38 cellular contexts compared by ENCODE assay signal in genomic region chr2:149310349-149310748, GRCh38. TPM values are rescaled to one million over a fixed set of nuclear protein-coding genes. Genes with fewer than 3 reads are reported as not detected.
"Had no signal": no experiment of that assay in that cellular context is flagged by ENCODE, and none has a peak within 500 bp of the region (broad histone marks: within the 10 kb centered on the region; RNA-seq: fewer than 3 reads in every experiment).

No MANE protein-coding gene starts in this region.

- H3K27ac ChIP-seq: adrenal gland, ascending aorta, body of pancreas, brain microvascular endothelial cell, breast epithelium, cardiac muscle cell had no signal

- H3K4me3 ChIP-seq: adrenal gland, ascending aorta, body of pancreas, breast epithelium, cardiac muscle cell had no signal

- H3K4me1 Mint-ChIP-seq: activated naive CD4-positive, alpha-beta T cell treated with anti-CD3 and anti-CD28 coated beads, Interleukin-2, amount 10 ng/mL, durations not matched to agents 7 days and 5 days; activated naive CD8-positive, alpha-beta T cell treated with anti-CD3 and anti-CD28 coated beads for 36 hours; activated naive CD8-positive, alpha-beta T cell treated with anti-CD3 and anti-CD28 coated beads, Interleukin-2, amount 10 ng/mL, durations not matched to agents 7 days and 5 days; activated naive CD8-positive, alpha-beta T cell treated with anti-CD3 and anti-CD28 coated beads, Interleukin-2, amount 50 U/mL, for 24 hours; activated T-helper 17 cell treated with anti-CD3 and anti-CD28 coated beads, Interleukin-2, amount 50 U/mL, for 72 hours; central memory CD8-positive, alpha-beta T cell had no signal

- ATAC-seq: activated naive CD4-positive, alpha-beta T cell treated with anti-CD3 and anti-CD28 coated beads, Interleukin-2, amount 50 U/mL, for 72 hours; activated naive CD8-positive, alpha-beta T cell treated with anti-CD3 and anti-CD28 coated beads, Interleukin-2, amount 50 U/mL, for 24 hours; activated T-cell treated with anti-CD3 and anti-CD28 coated beads, Interleukin-2, amount 50 U/mL, for 4 hours; activated T-cell treated with anti-CD3 and anti-CD28 coated beads, Interleukin-2, amount 50 U/mL, for 72 hours; activated T-helper 17 cell treated with anti-CD3 and anti-CD28 coated beads, Interleukin-2, amount 50 U/mL, for 72 hours; body of pancreas had no signal

- H3K9me3 Mint-ChIP-seq: activated naive CD4-positive, alpha-beta T cell treated with anti-CD3 and anti-CD28 coated beads for 36 hours; activated naive CD4-positive, alpha-beta T cell treated with anti-CD3 and anti-CD28 coated beads, Interleukin-2, amount 10 ng/mL, durations not matched to agents 7 days and 5 days; activated naive CD4-positive, alpha-beta T cell treated with anti-CD3 and anti-CD28 coated beads, Interleukin-2, amount 50 U/mL, for 24 hours; activated naive CD4-positive, alpha-beta T cell treated with anti-CD3 and anti-CD28 coated beads, Interleukin-2, amount 50 U/mL, for 72 hours; activated naive CD8-positive, alpha-beta T cell treated with anti-CD3 and anti-CD28 coated beads for 36 hours; activated naive CD8-positive, alpha-beta T cell treated with anti-CD3 and anti-CD28 coated beads, Interleukin-2, amount 10 ng/mL, durations not matched to agents 7 days and 5 days; activated naive CD8-positive, alpha-beta T cell treated with anti-CD3 and anti-CD28 coated beads, Interleukin-2, amount 50 U/mL, for 24 hours; activated T-cell treated with anti-CD3 and anti-CD28 coated beads, Interleukin-2, amount 50 U/mL, for 24 hours; activated T-cell treated with anti-CD3 and anti-CD28 coated beads, Interleukin-2, amount 50 U/mL, for 4 hours; activated T-cell treated with anti-CD3 and anti-CD28 coated beads, Interleukin-2, amount 50 U/mL, for 72 hours; activated T-helper 1 cell treated with anti-CD3 and anti-CD28 coated beads, Interleukin-12 subunit alpha, Interleukin-12 subunit beta, Interleukin-2, Interleukin-4 antibody, amounts not matched to agents 30 ng/mL and 10 ng/mL and 1 ng/mL, durations not matched to agents 14 hours and 24 hours and 36 hours; activated T-helper 17 cell treated with anti-CD3 and anti-CD28 coated beads, Interleukin-2, amount 50 U/mL, for 72 hours; activated T-helper 2 cell treated with anti-CD3 and anti-CD28 coated beads, Interferon-gamma antibody, Interleukin-2, Interleukin-4, amounts not matched to agents 10 μg/mL and 5 μg/mL and 100 μg/mL, durations not matched to agents 14 hours and 24 hours and 36 hours; brain; central memory CD8-positive, alpha-beta T cell had no signal

- H3K4me3 Mint-ChIP-seq: activated naive CD4-positive, alpha-beta T cell treated with anti-CD3 and anti-CD28 coated beads for 36 hours; activated naive CD4-positive, alpha-beta T cell treated with anti-CD3 and anti-CD28 coated beads, Interleukin-2, amount 10 ng/mL, durations not matched to agents 7 days and 5 days; activated naive CD4-positive, alpha-beta T cell treated with anti-CD3 and anti-CD28 coated beads, Interleukin-2, amount 50 U/mL, for 24 hours; activated naive CD8-positive, alpha-beta T cell; activated naive CD8-positive, alpha-beta T cell treated with anti-CD3 and anti-CD28 coated beads for 36 hours; activated naive CD8-positive, alpha-beta T cell treated with anti-CD3 and anti-CD28 coated beads, Interleukin-2, amount 10 ng/mL, durations not matched to agents 7 days and 5 days; activated naive CD8-positive, alpha-beta T cell treated with anti-CD3 and anti-CD28 coated beads, Interleukin-2, amount 50 U/mL, for 24 hours; activated T-cell treated with anti-CD3 and anti-CD28 coated beads, Interleukin-2, amount 50 U/mL, for 24 hours; activated T-cell treated with anti-CD3 and anti-CD28 coated beads, Interleukin-2, amount 50 U/mL, for 4 hours; activated T-cell treated with anti-CD3 and anti-CD28 coated beads, Interleukin-2, amount 50 U/mL, for 72 hours; activated T-helper 1 cell treated with anti-CD3 and anti-CD28 coated beads, Interleukin-12 subunit alpha, Interleukin-12 subunit beta, Interleukin-2, Interleukin-4 antibody, amounts not matched to agents 30 ng/mL and 10 ng/mL and 1 ng/mL, durations not matched to agents 14 hours and 24 hours and 36 hours; activated T-helper 17 cell treated with anti-CD3 and anti-CD28 coated beads, Interleukin-2, amount 50 U/mL, for 72 hours; brain; central memory CD8-positive, alpha-beta T cell had no signal

- DNase-seq: activated effector memory CD4-positive, alpha-beta T cell treated with anti-CD3 and anti-CD28 coated beads, Interleukin-2, amount 50 U/mL, for 16 hours; activated effector memory CD4-positive, alpha-beta T cell treated with Interleukin-2 at 50 U/mL for 16 hours; activated gamma-delta T cell; activated gamma-delta T cell treated with Interleukin-2 at 50 U/mL for 16 hours; activated naive CD4-positive, alpha-beta T cell; activated naive CD4-positive, alpha-beta T cell treated with anti-CD3 and anti-CD28 coated beads for 36 hours; activated naive CD4-positive, alpha-beta T cell treated with anti-CD3 and anti-CD28 coated beads, Interleukin-2, amount 10 ng/mL, durations not matched to agents 7 days and 5 days; activated naive CD4-positive, alpha-beta T cell treated with anti-CD3 and anti-CD28 coated beads, Interleukin-2, amount 50 U/mL, for 16 hours; activated naive CD4-positive, alpha-beta T cell treated with Interleukin-2 at 50 U/mL for 16 hours; activated naive CD8-positive, alpha-beta T cell treated with anti-CD3 and anti-CD28 coated beads for 36 hours; activated naive CD8-positive, alpha-beta T cell treated with anti-CD3 and anti-CD28 coated beads, Interleukin-2, amount 10 ng/mL, durations not matched to agents 7 days and 5 days; activated naive CD8-positive, alpha-beta T cell treated with anti-CD3 and anti-CD28 coated beads, Interleukin-2, amount 50 U/mL, for 24 hours; activated T-cell treated with anti-CD3 and anti-CD28 coated beads for 4 hours; activated T-cell treated with anti-CD3 and anti-CD28 coated beads, Interleukin-2, amount 50 U/mL, for 1 hour; activated T-cell treated with anti-CD3 and anti-CD28 coated beads, Interleukin-2, amount 50 U/mL, for 24 hours; activated T-cell treated with anti-CD3 and anti-CD28 coated beads, Interleukin-2, amount 50 U/mL, for 4 hours; activated T-cell treated with anti-CD3 and anti-CD28 coated beads, Interleukin-2, amount 50 U/mL, for 48 hours; activated T-cell treated with anti-CD3 and anti-CD28 coated beads, Interleukin-2, amount 50 U/mL, for 72 hours; adrenal gland; amniotic stem cell; amygdala; anterior cingulate cortex; body of pancreas; brain microvascular endothelial cell; caudate nucleus; central memory CD4-positive, alpha-beta T cell; cerebellar nuclear complex had no signal

- H3K9me3 ChIP-seq: adrenal gland, ascending aorta, body of pancreas, breast epithelium had no signal

- H3K27ac Mint-ChIP-seq: activated naive CD4-positive, alpha-beta T cell treated with anti-CD3 and anti-CD28 coated beads for 36 hours; activated naive CD4-positive, alpha-beta T cell treated with anti-CD3 and anti-CD28 coated beads, Interleukin-2, amount 50 U/mL, for 24 hours; activated naive CD4-positive, alpha-beta T cell treated with anti-CD3 and anti-CD28 coated beads, Interleukin-2, amount 50 U/mL, for 72 hours; activated naive CD8-positive, alpha-beta T cell; activated naive CD8-positive, alpha-beta T cell treated with anti-CD3 and anti-CD28 coated beads for 36 hours; activated naive CD8-positive, alpha-beta T cell treated with anti-CD3 and anti-CD28 coated beads, Interleukin-2, amount 10 ng/mL, durations not matched to agents 7 days and 5 days; activated naive CD8-positive, alpha-beta T cell treated with anti-CD3 and anti-CD28 coated beads, Interleukin-2, amount 50 U/mL, for 24 hours; activated T-cell treated with anti-CD3 and anti-CD28 coated beads, Interleukin-2, amount 50 U/mL, for 24 hours; activated T-cell treated with anti-CD3 and anti-CD28 coated beads, Interleukin-2, amount 50 U/mL, for 72 hours; activated T-helper 1 cell treated with anti-CD3 and anti-CD28 coated beads, Interleukin-12 subunit alpha, Interleukin-12 subunit beta, Interleukin-2, Interleukin-4 antibody, amounts not matched to agents 30 ng/mL and 10 ng/mL and 1 ng/mL, durations not matched to agents 14 hours and 24 hours and 36 hours; activated T-helper 17 cell treated with anti-CD3 and anti-CD28 coated beads, Interleukin-2, amount 50 U/mL, for 72 hours; activated T-helper 2 cell treated with anti-CD3 and anti-CD28 coated beads, Interferon-gamma antibody, Interleukin-2, Interleukin-4, amounts not matched to agents 10 μg/mL and 5 μg/mL and 100 μg/mL, durations not matched to agents 14 hours and 24 hours and 36 hours; brain had no signal

- H3K36me3 ChIP-seq: adrenal gland, ascending aorta, brain microvascular endothelial cell, breast epithelium, cardiac muscle cell had no signal

- H3K36me3 Mint-ChIP-seq: activated naive CD4-positive, alpha-beta T cell treated with anti-CD3 and anti-CD28 coated beads, Interleukin-2, amount 10 ng/mL, durations not matched to agents 7 days and 5 days; activated naive CD4-positive, alpha-beta T cell treated with anti-CD3 and anti-CD28 coated beads, Interleukin-2, amount 50 U/mL, for 24 hours; activated naive CD4-positive, alpha-beta T cell treated with anti-CD3 and anti-CD28 coated beads, Interleukin-2, amount 50 U/mL, for 72 hours; activated naive CD8-positive, alpha-beta T cell; activated naive CD8-positive, alpha-beta T cell treated with anti-CD3 and anti-CD28 coated beads for 36 hours; activated naive CD8-positive, alpha-beta T cell treated with anti-CD3 and anti-CD28 coated beads, Interleukin-2, amount 10 ng/mL, durations not matched to agents 7 days and 5 days; brain had no signal

- H3K4me1 ChIP-seq: adrenal gland, ascending aorta, breast epithelium had no signal

- H3K27me3 ChIP-seq: ascending aorta, body of pancreas, breast epithelium, cardiac muscle cell had no signal

RNA-seq across cellular contexts. Expression of gene LYPD6, which starts 20.0 kb away (rescaled TPM):
- total RNA-seq: activated naive CD4-positive, alpha-beta T cell treated with anti-CD3 and anti-CD28 coated beads for 36 hours; activated naive CD4-positive, alpha-beta T cell treated with anti-CD3 and anti-CD28 coated beads, Interleukin-2, amount 50 U/mL, for 72 hours; activated naive CD8-positive, alpha-beta T cell treated with anti-CD3 and anti-CD28 coated beads for 36 hours; activated naive CD8-positive, alpha-beta T cell treated with anti-CD3 and anti-CD28 coated beads, Interleukin-2, amount 10 ng/mL, durations not matched to agents 7 days and 5 days; activated T-cell treated with anti-CD3 and anti-CD28 coated beads, Interleukin-2, amount 50 U/mL, for 4 hours; activated T-cell treated with anti-CD3 and anti-CD28 coated beads, Interleukin-2, amount 50 U/mL, for 72 hours; activated T-helper 1 cell treated with anti-CD3 and anti-CD28 coated beads, Interleukin-12 subunit alpha, Interleukin-12 subunit beta, Interleukin-2, Interleukin-4 antibody, amounts not matched to agents 30 ng/mL and 10 ng/mL and 1 ng/mL, durations not matched to agents 14 hours and 24 hours and 36 hours; activated T-helper 17 cell treated with anti-CD3 and anti-CD28 coated beads, Interleukin-2, amount 50 U/mL, for 72 hours; activated T-helper 2 cell treated with anti-CD3 and anti-CD28 coated beads, Interferon-gamma antibody, Interleukin-2, Interleukin-4, amounts not matched to agents 10 μg/mL and 5 μg/mL and 100 μg/mL, durations not matched to agents 14 hours and 24 hours and 36 hours had no signal
